In the genomic region with DNA sequence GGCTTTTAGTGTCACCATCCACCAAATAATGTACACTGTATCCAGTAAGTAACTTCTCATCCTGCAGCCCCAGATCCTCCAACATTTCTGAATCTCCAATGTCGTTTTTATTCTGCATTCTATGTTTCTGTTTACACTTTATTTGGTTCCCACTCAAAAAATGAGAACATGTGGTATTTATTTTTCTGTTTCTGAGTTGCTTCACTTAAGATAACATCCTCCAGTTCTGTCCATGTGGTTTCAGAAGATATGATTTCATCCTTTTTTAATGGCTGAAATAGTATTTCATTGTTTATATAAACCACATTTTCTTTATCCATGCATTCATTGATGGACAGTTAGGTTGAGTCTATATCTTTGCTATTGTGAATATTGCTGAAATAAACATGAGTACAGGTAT, we compare ENCODE assay signal across 26 cellular contexts.
"Had no signal": no experiment of that assay in that cellular context is flagged by ENCODE, and none has a peak within 500 bp of the region (broad histone marks: within the 10 kb centered on the region; RNA-seq: fewer than 3 reads in every experiment).

No MANE protein-coding gene starts in this region.

- DNase-seq: activated B cell treated with CpG ODN at 0.5 μM for 24 hours; activated CD4-positive, alpha-beta T cell treated with anti-CD3 and anti-CD28 coated beads for 36 hours; activated CD4-positive, alpha-beta T cell treated with anti-CD3 and anti-CD28 coated beads, Interleukin-2, amount 50 U/mL, for 48 hours; activated CD8-positive, alpha-beta memory T cell treated with anti-CD3 and anti-CD28 coated beads, Interleukin-2, amount 50 U/mL, for 48 hours; activated naive CD4-positive, alpha-beta T cell; activated T-cell treated with anti-CD3 and anti-CD28 coated beads, Interleukin-2, amount 50 U/mL, for 4 hours; amniotic stem cell; foreskin melanocyte; immature natural killer cell; kidney glomerular epithelial cell; left lung; naive thymus-derived CD4-positive, alpha-beta T cell; posterior cingulate gyrus; small intestine; stimulated activated CD4-positive, alpha-beta T cell treated with anti-CD3 and anti-CD28 coated beads, Interleukin-15, amount 100 ng/mL, for 24 hours; stimulated activated CD8-positive, alpha-beta memory T cell treated with anti-CD3 and anti-CD28 coated beads, Interleukin-4, amount 100 ng/mL, for 48 hours; stimulated activated naive B cell treated with anti-CD40 and anti-IgM and Interleukin-4, amounts not matched to agents 10 μg/mL and 1 μg/mL and 100 μg/mL, for 72 hours; T1000; trophoblast cell had no signal

- ATAC-seq: activated CD4-positive, alpha-beta T cell treated with anti-CD3 and anti-CD28 coated beads for 36 hours; activated T-cell treated with anti-CD3 and anti-CD28 coated beads, Interleukin-2, amount 50 U/mL, for 4 hours; left lung; naive thymus-derived CD4-positive, alpha-beta T cell; sciatic nerve; stimulated activated naive B cell treated with anti-CD40 and anti-IgM and Interleukin-4, amounts not matched to agents 10 μg/mL and 1 μg/mL and 100 μg/mL, for 72 hours had no signal

- H3K27ac Mint-ChIP-seq: activated B cell treated with CpG ODN at 0.5 μM for 24 hours; activated CD4-positive, alpha-beta T cell treated with anti-CD3 and anti-CD28 coated beads for 36 hours; activated naive CD8-positive, alpha-beta T cell; activated T-helper 2 cell treated with anti-CD3 and anti-CD28 coated beads, Interferon-gamma antibody, Interleukin-2, Interleukin-4, amounts not matched to agents 10 μg/mL and 5 μg/mL and 100 μg/mL, durations not matched to agents 14 hours and 24 hours and 36 hours; immature natural killer cell; naive thymus-derived CD4-positive, alpha-beta T cell; neural progenitor cell; stimulated activated naive B cell treated with anti-CD40 and anti-IgM and Interleukin-4, amounts not matched to agents 10 μg/mL and 1 μg/mL and 100 μg/mL, for 72 hours; T-helper 1 cell treated with Interleukin-12 subunit alpha and Interleukin-12 subunit beta and Interleukin-4 antibody, amounts not matched to agents 30 μg/mL and 1 μg/mL, for 36 hours had no signal

- H3K9me3 Mint-ChIP-seq: activated B cell treated with CpG ODN at 0.5 μM for 24 hours; activated T-helper 2 cell treated with anti-CD3 and anti-CD28 coated beads, Interferon-gamma antibody, Interleukin-2, Interleukin-4, amounts not matched to agents 10 μg/mL and 5 μg/mL and 100 μg/mL, durations not matched to agents 14 hours and 24 hours and 36 hours; neural progenitor cell; stimulated activated naive B cell treated with anti-CD40 and anti-IgM and Interleukin-4, amounts not matched to agents 10 μg/mL and 1 μg/mL and 100 μg/mL, for 72 hours; T-helper 1 cell treated with Interleukin-12 subunit alpha and Interleukin-12 subunit beta and Interleukin-4 antibody, amounts not matched to agents 30 μg/mL and 1 μg/mL, for 36 hours had no signal

- H3K4me1 Mint-ChIP-seq: activated B cell treated with CpG ODN at 0.5 μM for 24 hours; activated CD4-positive, alpha-beta T cell treated with anti-CD3 and anti-CD28 coated beads for 36 hours; immature natural killer cell; naive thymus-derived CD4-positive, alpha-beta T cell; neural progenitor cell; stimulated activated naive B cell treated with anti-CD40 and anti-IgM and Interleukin-4, amounts not matched to agents 10 μg/mL and 1 μg/mL and 100 μg/mL, for 72 hours had no signal

- H3K4me3 ChIP-seq: coronary artery, left lung, lung, neural progenitor cell had no signal

- H3K36me3 Mint-ChIP-seq: activated naive CD8-positive, alpha-beta T cell; immature natural killer cell; naive thymus-derived CD4-positive, alpha-beta T cell; neural progenitor cell; stimulated activated naive B cell treated with anti-CD40 and anti-IgM and Interleukin-4, amounts not matched to agents 10 μg/mL and 1 μg/mL and 100 μg/mL, for 72 hours had no signal

- H3K27me3 Mint-ChIP-seq: activated B cell treated with CpG ODN at 0.5 μM for 24 hours; activated CD4-positive, alpha-beta T cell treated with anti-CD3 and anti-CD28 coated beads for 36 hours; activated naive CD8-positive, alpha-beta T cell; naive thymus-derived CD4-positive, alpha-beta T cell; stimulated activated naive B cell treated with anti-CD40 and anti-IgM and Interleukin-4, amounts not matched to agents 10 μg/mL and 1 μg/mL and 100 μg/mL, for 72 hours had no signal

- H3K4me3 Mint-ChIP-seq: activated B cell treated with CpG ODN at 0.5 μM for 24 hours; activated CD4-positive, alpha-beta T cell treated with anti-CD3 and anti-CD28 coated beads for 36 hours; activated naive CD8-positive, alpha-beta T cell; activated T-cell treated with anti-CD3 and anti-CD28 coated beads, Interleukin-2, amount 50 U/mL, for 4 hours; immature natural killer cell; naive thymus-derived CD4-positive, alpha-beta T cell; neural progenitor cell; stimulated activated naive B cell treated with anti-CD40 and anti-IgM and Interleukin-4, amounts not matched to agents 10 μg/mL and 1 μg/mL and 100 μg/mL, for 72 hours; T-helper 1 cell treated with Interleukin-12 subunit alpha and Interleukin-12 subunit beta and Interleukin-4 antibody, amounts not matched to agents 30 μg/mL and 1 μg/mL, for 36 hours had no signal
